ENCODE assay signal across 1 cellular context in genomic region chr2:25168256-25169072, GRCh38.
TF ChIP-seq lines count a peak whose summit lies in the region.

Gene POMC (minus strand): TSS chr2:25168580. CDS start chr2:25164772, 3,808 bp downstream.

TF ChIP-seq in HEK293, 187 proteins besides CTCF, POLR2A, EP300 and RAD21 (continued from another document):
- TF ChIP-seq INSM2 (tag by site-specific recombination; IDR thresholded peaks at IDR 0.05) (no peak), ZNF311 (tag by site-specific recombination; IDR thresholded peaks at IDR 0.05; ENCODE audit: borderline replicate concordance) (no peak), RBAK (tag by site-specific recombination; IDR thresholded peaks at IDR 0.05) (no peak), ZNF184 (tag by site-specific recombination; IDR thresholded peaks at IDR 0.05) (no peak), ZNF169 (tag by site-specific recombination; IDR thresholded peaks at IDR 0.05) (no peak), PATZ1 (tag by site-specific recombination; IDR thresholded peaks at IDR 0.05) (no peak), ZNF223 (tag by site-specific recombination; IDR thresholded peaks at IDR 0.05) (no peak), ZFP37 (tag by site-specific recombination; IDR thresholded peaks at IDR 0.05) (no peak), ZNF513 (tag by site-specific recombination; IDR thresholded peaks at IDR 0.05) (no peak), SP7 (tag by site-specific recombination; IDR thresholded peaks at IDR 0.05) (no peak)
- TF ChIP-seq, protein P1, sequence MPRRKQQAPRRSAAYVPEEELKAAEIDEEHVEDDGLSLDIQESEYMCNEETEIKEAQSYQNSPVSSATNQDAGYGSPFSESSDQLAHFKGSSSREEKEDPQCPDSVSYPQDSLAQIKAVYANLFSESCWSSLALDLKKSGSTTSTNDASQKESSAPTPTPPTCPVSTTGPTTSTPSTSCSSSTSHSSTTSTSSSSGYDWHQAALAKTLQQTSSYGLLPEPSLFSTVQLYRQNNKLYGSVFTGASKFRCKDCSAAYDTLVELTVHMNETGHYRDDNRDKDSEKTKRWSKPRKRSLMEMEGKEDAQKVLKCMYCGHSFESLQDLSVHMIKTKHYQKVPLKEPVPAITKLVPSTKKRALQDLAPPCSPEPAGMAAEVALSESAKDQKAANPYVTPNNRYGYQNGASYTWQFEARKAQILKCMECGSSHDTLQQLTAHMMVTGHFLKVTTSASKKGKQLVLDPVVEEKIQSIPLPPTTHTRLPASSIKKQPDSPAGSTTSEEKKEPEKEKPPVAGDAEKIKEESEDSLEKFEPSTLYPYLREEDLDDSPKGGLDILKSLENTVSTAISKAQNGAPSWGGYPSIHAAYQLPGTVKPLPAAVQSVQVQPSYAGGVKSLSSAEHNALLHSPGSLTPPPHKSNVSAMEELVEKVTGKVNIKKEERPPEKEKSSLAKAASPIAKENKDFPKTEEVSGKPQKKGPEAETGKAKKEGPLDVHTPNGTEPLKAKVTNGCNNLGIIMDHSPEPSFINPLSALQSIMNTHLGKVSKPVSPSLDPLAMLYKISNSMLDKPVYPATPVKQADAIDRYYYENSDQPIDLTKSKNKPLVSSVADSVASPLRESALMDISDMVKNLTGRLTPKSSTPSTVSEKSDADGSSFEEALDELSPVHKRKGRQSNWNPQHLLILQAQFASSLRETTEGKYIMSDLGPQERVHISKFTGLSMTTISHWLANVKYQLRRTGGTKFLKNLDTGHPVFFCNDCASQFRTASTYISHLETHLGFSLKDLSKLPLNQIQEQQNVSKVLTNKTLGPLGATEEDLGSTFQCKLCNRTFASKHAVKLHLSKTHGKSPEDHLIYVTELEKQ (tag by site-specific recombination; IDR thresholded peaks at IDR 0.05; ENCODE audit: borderline replicate concordance) = no peak
TF ChIP-seq in HEK293: peak in this region for 0.
